Comparison of ENCODE assay signal across 15 cellular contexts in genomic region chr15:68303560-68304436, GRCh38. TPM values are rescaled to one million over a fixed set of nuclear protein-coding genes. Genes with fewer than 3 reads are reported as not detected.
A peak's percentile ranks its signal among the peaks of the same experiment; 100 is the strongest.
DNase-seq lines count a peak whose midpoint lies in the region; ATAC-seq and TF ChIP-seq lines count a peak whose summit lies in the region.
"Had no signal": no experiment of that assay in that cellular context is flagged by ENCODE, and none has a peak within 500 bp of the region (broad histone marks: within the 10 kb centered on the region; RNA-seq: fewer than 3 reads in every experiment).

No MANE protein-coding gene starts in this region.

- H3K27ac ChIP-seq in H9 (ENCODE audit: insufficient read length, low read depth, low read length) (no peak overlapping the region), mesenchymal stem cell (ENCODE audit: low read length, poor library complexity, severe bottlenecking) (no peak overlapping the region)
- H3K27ac ChIP-seq: prostate gland had no signal

- H4K5ac ChIP-seq in H9 (ENCODE audit: insufficient read length, low read depth, low read length), result no peak overlapping the region

- peaks cover 2% of the 10 kb centered on the region; the same call in 1 of the 2 replicates for H3K27me3 Mint-ChIP-seq in H9 (ENCODE audit: low read depth)
- H3K27me3 Mint-ChIP-seq in activated T-helper 1 cell treated with anti-CD3 and anti-CD28 coated beads, Interleukin-12 subunit alpha, Interleukin-12 subunit beta, Interleukin-2, Interleukin-4 antibody, amounts not matched to agents 30 ng/mL and 10 ng/mL and 1 ng/mL, durations not matched to agents 14 hours and 24 hours and 36 hours (ENCODE audit: insufficient read depth), result peaks cover 7% of the 10 kb centered on the region
- no peaks in the 10 kb centered on the region for H3K27me3 Mint-ChIP-seq in activated T-helper 17 cell treated with anti-CD3 and anti-CD28 coated beads, Interleukin-2, amount 50 U/mL, for 72 hours

- intact Hi-C loops in activated T-helper 1 cell treated with anti-CD3 and anti-CD28 coated beads, Interleukin-12 subunit alpha, Interleukin-12 subunit beta, Interleukin-2, Interleukin-4 antibody, amounts not matched to agents 30 ng/mL and 10 ng/mL and 1 ng/mL, durations not matched to agents 14 hours and 24 hours and 36 hours (cut with micrococcal nuclease), result no loop called here

- peak overlapping the region in 2 of 3 experiments; percentile 42 to 61; a peak in 3 of 7 replicates for H3K27ac Mint-ChIP-seq in H9
- peak overlapping the region; percentile 67 for H3K27ac Mint-ChIP-seq in activated T-helper 1 cell treated with anti-CD3 and anti-CD28 coated beads, Interleukin-12 subunit alpha, Interleukin-12 subunit beta, Interleukin-2, Interleukin-4 antibody, amounts not matched to agents 30 ng/mL and 10 ng/mL and 1 ng/mL, durations not matched to agents 14 hours and 24 hours and 36 hours
- H3K27ac Mint-ChIP-seq in activated T-helper 17 cell treated with anti-CD3 and anti-CD28 coated beads, Interleukin-2, amount 50 U/mL, for 72 hours, result no peak overlapping the region

- H2BK12ac ChIP-seq in H9 (ENCODE audit: insufficient read length, low read depth, low read length), result no peak overlapping the region
- H2BK12ac ChIP-seq in mesenchymal stem cell (ENCODE audit: low read length in 2 of 2), result no peak overlapping the region

- no peak overlapping the region for H4K91ac ChIP-seq in H9 (ENCODE audit: insufficient read length, low read depth, low read length)
- no peak overlapping the region for H4K91ac ChIP-seq in mesenchymal stem cell (ENCODE audit: low read length)

- H3K27me3 ChIP-seq in H9 (ENCODE audit: insufficient read depth, low read length), result no peaks in the 10 kb centered on the region
- H3K27me3 ChIP-seq in mesenchymal stem cell (ENCODE audit: control insufficient read depth in 1 of 2, insufficient read depth in 1 of 2, low read length in 2 of 2), result no peaks in the 10 kb centered on the region
- H3K27me3 ChIP-seq: BE2C had no signal

- H2BK120ac ChIP-seq in H9 (ENCODE audit: low read depth, low read length, poor library complexity, severe bottlenecking) (no peak overlapping the region), mesenchymal stem cell (ENCODE audit: low read depth, low read length) (peak overlapping the region; percentile 27)

- no peak overlapping the region for H2AK5ac ChIP-seq in H9 (ENCODE audit: insufficient read length, low read length)
- H2AK5ac ChIP-seq in mesenchymal stem cell (ENCODE audit: low read length, severe bottlenecking), result no peak overlapping the region

- no peaks in the 10 kb centered on the region for H3K23me2 ChIP-seq in H9 (ENCODE audit: insufficient read length, low read depth, low read length, poor library complexity, severe bottlenecking)

- H3K23ac ChIP-seq in H9 (ENCODE audit: insufficient read length, low read depth, low read length) (no peak overlapping the region), mesenchymal stem cell (ENCODE audit: low read length in 2 of 2) (no peak overlapping the region)

- DNase-seq in AG20443 (ENCODE audit: low spot score) (peak; percentile 5), H9 (peak; percentile 29), mesenchymal stem cell (no peak), cerebellar nuclear complex (lab: John Stamatoyannopoulos, UW) (no peak)
- DNase-seq in activated T-helper 1 cell treated with anti-CD3 and anti-CD28 coated beads, Interleukin-12 subunit alpha, Interleukin-12 subunit beta, Interleukin-2, Interleukin-4 antibody, amounts not matched to agents 30 ng/mL and 10 ng/mL and 1 ng/mL, durations not matched to agents 14 hours and 24 hours and 36 hours (ENCODE audit: low spot score), result no peak
- DNase-seq: activated CD4-positive, CD25-positive, alpha-beta regulatory T cell; anterior cingulate cortex; BE2C; DND-41 had no signal

- WGBS in H9 (ENCODE audit: extremely low coverage, insufficient read length, low lambda C conversion rate), result no CpG with 5 or more reads among the region's 15 CpGs
- WGBS in mesenchymal stem cell, result 78% methylated on average over 12 of the region's 15 CpGs

- no peak overlapping the region for H3K4me2 ChIP-seq in H9 (ENCODE audit: insufficient read depth, insufficient read length, low read length)
- H3K4me2 ChIP-seq in mesenchymal stem cell (ENCODE audit: low read length, poor library complexity, severe bottlenecking), result no peak overlapping the region

- no peak overlapping the region for H3K4me3 ChIP-seq in mesenchymal stem cell (ENCODE audit: insufficient read depth in 1 of 2, low read depth in 1 of 2, low read length in 2 of 2)
- H3K4me3 ChIP-seq: GM12878, HAP-1, prostate gland had no signal

- H3K36me3 ChIP-seq in mesenchymal stem cell (ENCODE audit: control insufficient read depth in 1 of 2, insufficient read depth in 2 of 2, low read depth in 1 of 2, low read length in 2 of 2), result peaks cover 15 to 69% of the 10 kb centered on the region in 2 experiments
- H3K36me3 ChIP-seq: BE2C, prostate gland had no signal

- no peaks in the 10 kb centered on the region; a peak in 1 of 7 replicates for H3K36me3 Mint-ChIP-seq in H9 (ENCODE audit: insufficient read depth in 1 of 3, low read depth in 3 of 3)
- peaks cover 3% of the 10 kb centered on the region for H3K36me3 Mint-ChIP-seq in activated T-helper 1 cell treated with anti-CD3 and anti-CD28 coated beads, Interleukin-12 subunit alpha, Interleukin-12 subunit beta, Interleukin-2, Interleukin-4 antibody, amounts not matched to agents 30 ng/mL and 10 ng/mL and 1 ng/mL, durations not matched to agents 14 hours and 24 hours and 36 hours (ENCODE audit: low read depth)
- H3K36me3 Mint-ChIP-seq in activated T-helper 17 cell treated with anti-CD3 and anti-CD28 coated beads, Interleukin-2, amount 50 U/mL, for 72 hours (ENCODE audit: low read depth), result no peaks in the 10 kb centered on the region

- H4K8ac ChIP-seq in H9 (replicated peaks; ENCODE audit: insufficient read length, low read depth, low read length) (no peak overlapping the region), mesenchymal stem cell (ENCODE audit: low read length) (no peak overlapping the region)

- H3K9ac ChIP-seq in H9 (ENCODE audit: extremely low read depth, insufficient read length, low read length) (no peak overlapping the region), mesenchymal stem cell (ENCODE audit: low read length) (no peak overlapping the region)

- H3K4me1 Mint-ChIP-seq in H9, result peaks cover 38 to 42% of the 10 kb centered on the region in 2 experiments
- peaks cover 36% of the 10 kb centered on the region for H3K4me1 Mint-ChIP-seq in activated T-helper 1 cell treated with anti-CD3 and anti-CD28 coated beads, Interleukin-12 subunit alpha, Interleukin-12 subunit beta, Interleukin-2, Interleukin-4 antibody, amounts not matched to agents 30 ng/mL and 10 ng/mL and 1 ng/mL, durations not matched to agents 14 hours and 24 hours and 36 hours (ENCODE audit: low read depth)
- H3K4me1 Mint-ChIP-seq in activated T-helper 17 cell treated with anti-CD3 and anti-CD28 coated beads, Interleukin-2, amount 50 U/mL, for 72 hours, result peaks cover 15% of the 10 kb centered on the region

- no peaks in the 10 kb centered on the region for H3K9me3 ChIP-seq in H9 (ENCODE audit: control insufficient read depth, low read depth, low read length)
- H3K9me3 ChIP-seq in mesenchymal stem cell (ENCODE audit: control insufficient read depth, low read length), result no peaks in the 10 kb centered on the region
- H3K9me3 ChIP-seq: BE2C, HAP-1, prostate gland had no signal

- H3K4me3 Mint-ChIP-seq in H9, result no peak overlapping the region
- no peak overlapping the region for H3K4me3 Mint-ChIP-seq in activated T-helper 1 cell treated with anti-CD3 and anti-CD28 coated beads, Interleukin-12 subunit alpha, Interleukin-12 subunit beta, Interleukin-2, Interleukin-4 antibody, amounts not matched to agents 30 ng/mL and 10 ng/mL and 1 ng/mL, durations not matched to agents 14 hours and 24 hours and 36 hours
- H3K4me3 Mint-ChIP-seq in activated T-helper 17 cell treated with anti-CD3 and anti-CD28 coated beads, Interleukin-2, amount 50 U/mL, for 72 hours, result no peak overlapping the region

- no peaks in the 10 kb centered on the region; the same call in 1 of the 2 replicates for H3K4me1 ChIP-seq in H9 (ENCODE audit: insufficient read depth, low read length)
- peaks cover 12% of the 10 kb centered on the region for H3K4me1 ChIP-seq in mesenchymal stem cell (ENCODE audit: control insufficient read depth, insufficient read depth, low read depth, low read length)
- H3K4me1 ChIP-seq: prostate gland had no signal

- H3K4ac ChIP-seq in H9 (ENCODE audit: low read depth, low read length) (no peak overlapping the region), mesenchymal stem cell (ENCODE audit: low read depth in 1 of 2, low read length in 2 of 2) (no peak overlapping the region)

- no peak overlapping the region for H3T11ph ChIP-seq in H9 (ENCODE audit: low read length)

- ATAC-seq in HG03354 (IDR thresholded peaks at IDR 0.05; ENCODE audit: poor library complexity, severe bottlenecking, unreplicated experiment), result no peak
- ATAC-seq in activated T-helper 17 cell treated with anti-CD3 and anti-CD28 coated beads, Interleukin-2, amount 50 U/mL, for 72 hours (replicated peaks), result no peak
- no peak for ATAC-seq in GM18868 (IDR thresholded peaks at IDR 0.05; ENCODE audit: unreplicated experiment)
- ATAC-seq: GM12878 had no signal

- H2BK15ac ChIP-seq in H9 (ENCODE audit: low read depth, low read length) (no peak overlapping the region), mesenchymal stem cell (ENCODE audit: low read depth, poor library complexity, severe bottlenecking) (no peak overlapping the region)

- H3K79me1 ChIP-seq in H9 (ENCODE audit: insufficient read depth, low read depth, low read length, poor library complexity, severe bottlenecking) (no peaks in the 10 kb centered on the region), mesenchymal stem cell (replicated peaks; ENCODE audit: low read length, poor library complexity, severe bottlenecking) (peaks cover 16% of the 10 kb centered on the region)

- H4K20me1 ChIP-seq in H9 (ENCODE audit: control insufficient read depth, insufficient read depth, insufficient read length), result no peaks in the 10 kb centered on the region

- H3K18ac ChIP-seq in H9 (ENCODE audit: insufficient read length, low read depth, low read length), result no peak overlapping the region
- H3K18ac ChIP-seq in mesenchymal stem cell (ENCODE audit: low read depth in 1 of 2, low read length in 2 of 2), result no peak overlapping the region

- no peak overlapping the region for H2BK5ac ChIP-seq in H9 (ENCODE audit: insufficient read length, low read length)
- H2BK5ac ChIP-seq in mesenchymal stem cell (ENCODE audit: low read depth, low read length, poor library complexity, severe bottlenecking), result no peak overlapping the region

- H3K14ac ChIP-seq in H9 (ENCODE audit: insufficient read depth, low read length) (no peak overlapping the region), mesenchymal stem cell (ENCODE audit: low read length in 2 of 2) (no peak overlapping the region)

- no peak overlapping the region for H3K56ac ChIP-seq in H9 (ENCODE audit: insufficient read length, low read depth, low read length)

- H2AFZ ChIP-seq in H9 (ENCODE audit: low read length) (no peak overlapping the region), mesenchymal stem cell (ENCODE audit: low read depth, low read length) (no peak overlapping the region)

- TF ChIP-seq CTCF in H9 (conservative IDR thresholded peaks at IDR 0.05), result no peak

- H3K79me2 ChIP-seq in H9 (ENCODE audit: insufficient read depth, low read length), result no peaks in the 10 kb centered on the region

- H3K9me3 Mint-ChIP-seq in H9, result no peaks in the 10 kb centered on the region
- H3K9me3 Mint-ChIP-seq in activated T-helper 1 cell treated with anti-CD3 and anti-CD28 coated beads, Interleukin-12 subunit alpha, Interleukin-12 subunit beta, Interleukin-2, Interleukin-4 antibody, amounts not matched to agents 30 ng/mL and 10 ng/mL and 1 ng/mL, durations not matched to agents 14 hours and 24 hours and 36 hours, result no peaks in the 10 kb centered on the region
- no peaks in the 10 kb centered on the region for H3K9me3 Mint-ChIP-seq in activated T-helper 17 cell treated with anti-CD3 and anti-CD28 coated beads, Interleukin-2, amount 50 U/mL, for 72 hours

- H2BK20ac ChIP-seq in H9 (ENCODE audit: low read depth, low read length, poor library complexity, severe bottlenecking), result no peak overlapping the region

RNA-seq across cellular contexts. Expression of gene FEM1B, which starts 26.3 kb away (rescaled TPM):
- 77.9 and 83.3 TPM in 2 replicates for total RNA-seq in H9 (2021)
- 42.8 and 49.4 TPM in 2 replicates for total RNA-seq in activated T-helper 1 cell treated with anti-CD3 and anti-CD28 coated beads, Interleukin-12 subunit alpha, Interleukin-12 subunit beta, Interleukin-2, Interleukin-4 antibody, amounts not matched to agents 30 ng/mL and 10 ng/mL and 1 ng/mL, durations not matched to agents 14 hours and 24 hours and 36 hours
- polyA plus RNA-seq in mesenchymal stem cell (2013, experiment 1 of 2), result 28.3 TPM
- polyA plus RNA-seq in mesenchymal stem cell (2013, experiment 2 of 2), result 28.2 TPM
- 10 to 100 TPM; 35.1 to 43.6 TPM for total RNA-seq in activated T-helper 17 cell treated with anti-CD3 and anti-CD28 coated beads, Interleukin-2, amount 50 U/mL, for 72 hours

Comparison
In these comparisons a context has a peak if more than half of its experiments do, and no peak if none do; other contexts are left out.
1. DNase-seq: peak in AG20443 (single experiment) and H9 (single experiment); none in activated T-helper 1 cell treated with anti-CD3 and anti-CD28 coated beads, Interleukin-12 subunit alpha, Interleukin-12 subunit beta, Interleukin-2, Interleukin-4 antibody, amounts not matched to agents 30 ng/mL and 10 ng/mL and 1 ng/mL, durations not matched to agents 14 hours and 24 hours and 36 hours (single experiment), mesenchymal stem cell (single experiment) and cerebellar nuclear complex (0 of 2).